In the genomic region with DNA sequence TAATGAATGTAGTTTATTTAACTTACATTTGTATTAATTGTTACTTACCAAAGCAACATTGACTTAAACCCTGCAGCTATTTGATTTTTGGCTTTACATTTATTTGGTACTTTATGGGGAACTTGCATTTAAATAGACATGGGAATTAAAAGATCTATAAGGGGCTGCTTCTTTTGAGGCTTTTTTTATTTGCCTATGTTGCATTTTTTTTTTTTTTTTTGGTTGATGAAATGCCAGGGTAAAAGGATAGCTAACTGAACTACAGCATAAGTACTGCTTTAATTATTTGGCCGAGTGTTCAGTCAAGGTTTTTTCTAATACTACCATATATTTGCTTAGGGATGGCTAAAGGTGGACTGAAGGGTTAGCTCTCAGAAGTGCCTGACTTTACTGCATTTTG, we compare ENCODE assay signal across 25 cellular contexts.
"Had no signal": no experiment of that assay in that cellular context is flagged by ENCODE, and none has a peak within 500 bp of the region (broad histone marks: within the 10 kb centered on the region; RNA-seq: fewer than 3 reads in every experiment).

No MANE protein-coding gene starts in this region.

- H3K4me3 ChIP-seq: colonic mucosa, esophagus squamous epithelium, gastrocnemius medialis, heart right ventricle, left lung, lower lobe of right lung, mucosa of descending colon had no signal

- H3K27ac ChIP-seq: colonic mucosa, epithelial cell of prostate, esophagus squamous epithelium, gastrocnemius medialis, heart right ventricle, left lung, lower lobe of right lung had no signal

- H3K27me3 ChIP-seq: colonic mucosa had no signal

- FAIRE-seq: endometrium, islet of Langerhans, keratinocyte had no signal

- DNase-seq: colonic mucosa; cortex of kidney; effector CD8-positive, alpha-beta T cell; effector memory CD8-positive, alpha-beta T cell; endodermal cell; erythroblast; esophagus squamous epithelium; foreskin fibroblast; foreskin melanocyte; gastrocnemius medialis; glutamatergic neuron; head of caudate nucleus; heart right ventricle; hippocampal formation; left cardiac atrium; left lung; left ventricle myocardium superior; lower lobe of right lung; mucosa of descending colon; naive B cell had no signal

- H3K9me3 ChIP-seq: colonic mucosa, esophagus squamous epithelium, gastrocnemius medialis, left lung, lower lobe of right lung, mucosa of descending colon had no signal

- H3K4me1 ChIP-seq: colonic mucosa, esophagus squamous epithelium, gastrocnemius medialis, heart right ventricle, left lung had no signal

- ATAC-seq: effector memory CD8-positive, alpha-beta T cell; esophagus mucosa; gastrocnemius medialis; heart right ventricle; left cardiac atrium; left lung; left ventricle myocardium superior; lower lobe of right lung; mucosa of descending colon had no signal

- H3K36me3 ChIP-seq: colonic mucosa, esophagus squamous epithelium, gastrocnemius medialis, heart right ventricle, left lung, lower lobe of right lung had no signal
